Comparison of ENCODE assay signal across 25 cellular contexts in genomic region chr3:133967992-133968892, GRCh38.
"Had no signal": no experiment of that assay in that cellular context is flagged by ENCODE, and none has a peak within 500 bp of the region (broad histone marks: within the 10 kb centered on the region; RNA-seq: fewer than 3 reads in every experiment).

No MANE protein-coding gene starts in this region.

- H3K9me3 Mint-ChIP-seq: activated naive CD8-positive, alpha-beta T cell treated with anti-CD3 and anti-CD28 coated beads for 36 hours; activated T-helper 17 cell treated with anti-CD3 and anti-CD28 coated beads, Interleukin-2, amount 50 U/mL, for 72 hours; stimulated activated naive CD8-positive, alpha-beta T cell treated with anti-CD3 and anti-CD28 coated beads, Interleukin-15, Interleukin-2, amounts not matched to agents 100 ng/mL and 50 ng/mL, for 24 hours had no signal

- H3K4me3 Mint-ChIP-seq: activated B cell treated with CpG ODN at 0.5 μM for 24 hours; activated CD4-positive, alpha-beta T cell treated with anti-CD3 and anti-CD28 coated beads for 36 hours; activated naive CD8-positive, alpha-beta T cell treated with anti-CD3 and anti-CD28 coated beads for 36 hours; activated T-cell treated with anti-CD3 and anti-CD28 coated beads, Interleukin-2, amount 50 U/mL, for 24 hours; activated T-helper 17 cell treated with anti-CD3 and anti-CD28 coated beads, Interleukin-2, amount 50 U/mL, for 72 hours; naive B cell; neural crest cell; stimulated activated naive CD8-positive, alpha-beta T cell treated with anti-CD3 and anti-CD28 coated beads, Interleukin-15, Interleukin-2, amounts not matched to agents 100 ng/mL and 50 ng/mL, for 24 hours; T-helper 1 cell treated with Interleukin-12 subunit alpha and Interleukin-12 subunit beta and Interleukin-4 antibody, amounts not matched to agents 30 μg/mL and 1 μg/mL, for 36 hours had no signal

- H3K27me3 ChIP-seq: hepatocyte, thyroid gland had no signal

- H3K27ac ChIP-seq: hepatocyte, thyroid gland had no signal

- H3K4me2 ChIP-seq: hepatocyte had no signal

- H3K36me3 Mint-ChIP-seq: activated naive CD8-positive, alpha-beta T cell treated with anti-CD3 and anti-CD28 coated beads for 36 hours had no signal

- H3K4me1 ChIP-seq: thyroid gland had no signal

- H3K4me1 Mint-ChIP-seq: activated B cell treated with CpG ODN at 0.5 μM for 24 hours; activated CD4-positive, alpha-beta T cell treated with anti-CD3 and anti-CD28 coated beads for 36 hours; activated naive CD8-positive, alpha-beta T cell treated with anti-CD3 and anti-CD28 coated beads for 36 hours; activated T-helper 17 cell treated with anti-CD3 and anti-CD28 coated beads, Interleukin-2, amount 50 U/mL, for 72 hours; naive B cell had no signal

- H3K9me3 ChIP-seq: thyroid gland had no signal

- H3K27me3 Mint-ChIP-seq: activated CD4-positive, alpha-beta T cell treated with anti-CD3 and anti-CD28 coated beads for 36 hours; activated naive CD8-positive, alpha-beta T cell treated with anti-CD3 and anti-CD28 coated beads for 36 hours; stimulated activated naive CD8-positive, alpha-beta T cell treated with anti-CD3 and anti-CD28 coated beads, Interleukin-15, Interleukin-2, amounts not matched to agents 100 ng/mL and 50 ng/mL, for 24 hours had no signal

- H3K27ac Mint-ChIP-seq: activated B cell treated with CpG ODN at 0.5 μM for 24 hours; activated CD4-positive, alpha-beta T cell treated with anti-CD3 and anti-CD28 coated beads for 36 hours; activated naive CD8-positive, alpha-beta T cell treated with anti-CD3 and anti-CD28 coated beads for 36 hours; activated T-cell treated with anti-CD3 and anti-CD28 coated beads, Interleukin-2, amount 50 U/mL, for 24 hours; activated T-helper 17 cell treated with anti-CD3 and anti-CD28 coated beads, Interleukin-2, amount 50 U/mL, for 72 hours; stimulated activated naive CD8-positive, alpha-beta T cell treated with anti-CD3 and anti-CD28 coated beads, Interleukin-15, Interleukin-2, amounts not matched to agents 100 ng/mL and 50 ng/mL, for 24 hours; T-helper 1 cell treated with Interleukin-12 subunit alpha and Interleukin-12 subunit beta and Interleukin-4 antibody, amounts not matched to agents 30 μg/mL and 1 μg/mL, for 36 hours had no signal

- H2AFZ ChIP-seq: hepatocyte had no signal

- DNase-seq: activated B cell treated with CpG ODN at 0.5 μM for 24 hours; activated CD4-positive, alpha-beta T cell treated with anti-CD3 and anti-CD28 coated beads for 36 hours; activated CD4-positive, alpha-beta T cell treated with anti-CD3 and anti-CD28 coated beads, Interleukin-2, amount 50 U/mL, for 4 hours; activated CD8-positive, alpha-beta memory T cell treated with anti-CD3 and anti-CD28 coated beads for 24 hours; activated CD8-positive, alpha-beta memory T cell treated with anti-CD3 and anti-CD28 coated beads, Interleukin-2, amount 50 U/mL, for 4 hours; activated naive CD8-positive, alpha-beta T cell treated with anti-CD3 and anti-CD28 coated beads for 36 hours; activated T-cell treated with anti-CD3 and anti-CD28 coated beads, Interleukin-2, amount 50 U/mL, for 24 hours; amniotic stem cell; cerebellar nuclear complex; cortex of kidney; erythroblast; foreskin fibroblast; kidney glomerular epithelial cell; mesenchymal stem cell; naive B cell; stimulated activated CD4-positive, alpha-beta T cell treated with anti-CD3 and anti-CD28 coated beads, Interleukin-12 subunit alpha, Interleukin-12 subunit beta, amount 100 ng/mL, for 4 hours; stimulated activated CD4-positive, alpha-beta T cell treated with anti-CD3 and anti-CD28 coated beads, Interleukin-1b, Interleukin-23, amount 100 ng/mL, for 48 hours; substantia nigra; T1000; thyroid gland had no signal

- H3K4me3 ChIP-seq: hepatocyte, thyroid gland had no signal
